In the genomic region with DNA sequence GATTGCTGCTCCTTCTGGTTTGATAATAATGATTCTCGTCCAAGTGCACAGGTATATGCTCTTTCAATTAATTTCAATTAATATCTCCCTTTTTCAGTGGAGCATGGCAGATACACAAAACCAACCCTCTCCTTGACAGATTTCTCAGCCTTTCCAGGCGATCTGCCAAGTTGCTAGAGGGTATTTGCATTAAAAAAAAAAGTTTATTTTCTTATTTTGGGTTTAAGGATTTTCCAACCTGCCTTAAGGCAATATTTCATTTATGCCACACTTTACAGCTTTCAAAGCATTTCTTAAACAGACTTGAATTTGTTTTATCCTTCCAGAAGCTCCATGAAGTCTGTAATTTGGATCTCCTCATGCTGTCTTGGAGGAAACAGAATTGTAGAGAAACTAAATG, we compare ENCODE assay signal across 9 cellular contexts. TPM values are rescaled to one million over a fixed set of nuclear protein-coding genes. Genes with fewer than 3 reads are reported as not detected.
DNase-seq lines count a peak whose midpoint lies in the region; ATAC-seq lines count a peak whose summit lies in the region.
"Had no signal": no experiment of that assay in that cellular context is flagged by ENCODE, and none has a peak within 500 bp of the region (broad histone marks: within the 10 kb centered on the region; RNA-seq: fewer than 3 reads in every experiment).

No MANE protein-coding gene starts in this region.

- peaks cover 71% of the 10 kb centered on the region for H3K4me1 Mint-ChIP-seq in stimulated activated effector memory CD8-positive, alpha-beta T cell treated with anti-CD3 and anti-CD28 coated beads, Interleukin-12 subunit alpha, Interleukin-12 subunit beta, amount 100 ng/mL, for 72 hours

- H3K27ac Mint-ChIP-seq in stimulated activated effector memory CD8-positive, alpha-beta T cell treated with anti-CD3 and anti-CD28 coated beads, Interleukin-12 subunit alpha, Interleukin-12 subunit beta, amount 100 ng/mL, for 72 hours, result peak overlapping the region; percentile 99

- H3K4me3 ChIP-seq in HAP-1, result peak overlapping the region; percentile 32

- peak overlapping the region; percentile 97 for H3K4me3 Mint-ChIP-seq in stimulated activated effector memory CD8-positive, alpha-beta T cell treated with anti-CD3 and anti-CD28 coated beads, Interleukin-12 subunit alpha, Interleukin-12 subunit beta, amount 100 ng/mL, for 72 hours

- peaks cover 7% of the 10 kb centered on the region; the same call in 1 of the 2 replicates for H3K36me3 ChIP-seq in HAP-1 (replicated peaks)

- H3K27me3 ChIP-seq in HAP-1 (ENCODE audit: low read depth), result no peaks in the 10 kb centered on the region

- in situ Hi-C loops in HAP-1 (cut with MboI; ENCODE audit: low sequenced_read_pairs), result no loop called here
- in situ Hi-C loops in SK-MEL-5 (cut with HindIII; ENCODE audit: low pct_unique_long_range_greater_than_20kb, low sequenced_read_pairs), result no loop called here

- ATAC-seq in stimulated activated effector memory CD8-positive, alpha-beta T cell treated with anti-CD3 and anti-CD28 coated beads, Interleukin-12 subunit alpha, Interleukin-12 subunit beta, amount 100 ng/mL, for 72 hours, result no peak
- ATAC-seq: sciatic nerve had no signal

- H3K36me3 Mint-ChIP-seq in stimulated activated effector memory CD8-positive, alpha-beta T cell treated with anti-CD3 and anti-CD28 coated beads, Interleukin-12 subunit alpha, Interleukin-12 subunit beta, amount 100 ng/mL, for 72 hours, result peaks cover 47% of the 10 kb centered on the region

- no peaks in the 10 kb centered on the region; the same call in 1 of the 2 replicates for H3K9me3 ChIP-seq in HAP-1

- H3K9me3 Mint-ChIP-seq in stimulated activated effector memory CD8-positive, alpha-beta T cell treated with anti-CD3 and anti-CD28 coated beads, Interleukin-12 subunit alpha, Interleukin-12 subunit beta, amount 100 ng/mL, for 72 hours, result peaks cover 5% of the 10 kb centered on the region

- H3K4me1 ChIP-seq in HAP-1, result peaks cover 46% of the 10 kb centered on the region

- DNase-seq in HAP-1 (ENCODE audit: low spot score in 2 of 2) (peak; percentile 73 to 86), SK-MEL-5 (ENCODE audit: low read depth, low spot score) (peak; percentile 27), fibroblast of peridontal ligament (ENCODE audit: extremely low read depth) (peak; percentile 40), cerebellum (ENCODE audit: low spot score) (no peak), pons (ENCODE audit: low spot score) (no peak), GOT3 (lab: John Stamatoyannopoulos, UW) (no peak)
- DNase-seq in stimulated activated effector memory CD8-positive, alpha-beta T cell treated with anti-CD3 and anti-CD28 coated beads, Interleukin-12 subunit alpha, Interleukin-12 subunit beta, amount 100 ng/mL, for 72 hours (ENCODE audit: low spot score in 2 of 2), result no peak
- DNase-seq: NCI-H524 had no signal

RNA-seq across cellular contexts. Expression of gene DGLUCY, which starts 2.1 kb away (rescaled TPM):
- total RNA-seq in SK-MEL-5 (2014; rRNA removed; shearing (Covaris generic)), result 10.1 and 10.4 TPM in 2 replicates
- 6.1 and 9.2 TPM in 2 replicates for polyA plus RNA-seq in SK-MEL-5 (2015; cell fraction: cytosol; rRNA removed)
- polyA plus RNA-seq in SK-MEL-5 (2015; cell fraction: nucleus; rRNA removed), result 70.0 and 92.8 TPM in 2 replicates
- 31.6 TPM for total RNA-seq in cerebellum

RNA-seq across cellular contexts. Expression of gene RPS6KA5, which starts 55.5 kb away (rescaled TPM):
- total RNA-seq in SK-MEL-5 (2014; rRNA removed; shearing (Covaris generic)), result 3.7 and 4.3 TPM in 2 replicates
- polyA plus RNA-seq in SK-MEL-5 (2015; cell fraction: cytosol; rRNA removed), result 2.9 and 3.7 TPM in 2 replicates
- 2.5 and 3.8 TPM in 2 replicates for polyA plus RNA-seq in SK-MEL-5 (2015; cell fraction: nucleus; rRNA removed)
- 10.6 TPM for total RNA-seq in cerebellum

Comparison
In these comparisons a context has a peak if more than half of its experiments do, and no peak if none do; other contexts are left out.
1. DNase-seq: peak in HAP-1 (2 of 2), SK-MEL-5 (single experiment) and fibroblast of peridontal ligament (single experiment); none in stimulated activated effector memory CD8-positive, alpha-beta T cell treated with anti-CD3 and anti-CD28 coated beads, Interleukin-12 subunit alpha, Interleukin-12 subunit beta, amount 100 ng/mL, for 72 hours (0 of 2), cerebellum (single experiment), pons (single experiment) and GOT3 (single experiment).